In genomic region chr4:4398430-4398829, GRCh38 we compare ENCODE assay signal across 9 cellular contexts. TPM values are rescaled to one million over a fixed set of nuclear protein-coding genes. Genes with fewer than 3 reads are reported as not detected.
"Had no signal": no experiment of that assay in that cellular context is flagged by ENCODE, and none has a peak within 500 bp of the region (broad histone marks: within the 10 kb centered on the region; RNA-seq: fewer than 3 reads in every experiment).

No MANE protein-coding gene starts in this region.

- H2AFZ ChIP-seq: GM23338 had no signal

- FAIRE-seq: HTR-8/SVneo had no signal

- H3K4me3 ChIP-seq: GM23338, HAP-1 had no signal

- H3K4me1 ChIP-seq: HAP-1 had no signal

- DNase-seq: H7, IMR-90, KBM-7 had no signal

- H3K9me3 ChIP-seq: HAP-1 had no signal

- ATAC-seq: GM23338, HCT116 had no signal

- H3K9ac ChIP-seq: KMS-11 had no signal

- H3K27ac ChIP-seq: KMS-11 had no signal

- H3K4me2 ChIP-seq: GM23338, KMS-11 had no signal

RNA-seq across cellular contexts. Expression of gene NSG1, which starts 11.5 kb away (rescaled TPM):
- total RNA-seq: HT-29 had no signal
